19 cellular contexts compared by ENCODE assay signal in genomic region chr10:8273749-8274148, GRCh38.
DNase-seq lines count a peak whose midpoint lies in the region; ATAC-seq and TF ChIP-seq lines count a peak whose summit lies in the region.
"Had no signal": no experiment of that assay in that cellular context is flagged by ENCODE, and none has a peak within 500 bp of the region (broad histone marks: within the 10 kb centered on the region; RNA-seq: fewer than 3 reads in every experiment).

No MANE protein-coding gene starts in this region.

- H3K9me3 ChIP-seq in RWPE2 (ENCODE audit: severe bottlenecking) = no peaks in the 10 kb centered on the region
- no peaks in the 10 kb centered on the region for H3K9me3 ChIP-seq in smooth muscle cell (replicated peaks; ENCODE audit: low read depth)
- H3K9me3 ChIP-seq: BE2C had no signal

- no peaks in the 10 kb centered on the region for H4K20me1 ChIP-seq in smooth muscle cell (ENCODE audit: low read depth)

- H3K79me2 ChIP-seq in smooth muscle cell (ENCODE audit: low read depth) = no peaks in the 10 kb centered on the region

- DNase-seq in HPDE6-E6E7 (ENCODE audit: extremely low spot score) (peak; percentile 3), RWPE2 (ENCODE audit: low spot score) (no peak), epithelial cell of esophagus (ENCODE audit: low read depth) (peak; percentile 90), smooth muscle cell (lab: John Stamatoyannopoulos, UW; ENCODE audit: unreplicated experiment) (no peak), anterior cingulate cortex (lab: John Stamatoyannopoulos, UW) (no peak), NOMO-1 (lab: John Stamatoyannopoulos, UW; ENCODE audit: unreplicated experiment in 2 of 2) (no peak), GM10248 (ENCODE audit: extremely low spot score) (no peak)
- DNase-seq in effector CD4-positive, alpha-beta T cell = no peak
- DNase-seq: BE2C, EL, GF-D8, NCI-H1092, NCI-H1436, NCI-H187 treated with DMSO at 0.1 percent for 48 hours, NCI-H2227 treated with DMSO at 0.1 percent for 48 hours, NCI-H510A treated with DMSO at 0.1 percent for 48 hours, NCI-H748 treated with DMSO at 0.1 percent for 48 hours had no signal

- H3K27me3 ChIP-seq in RWPE2 (ENCODE audit: insufficient read depth, poor library complexity, severe bottlenecking) = no peaks in the 10 kb centered on the region
- H3K27me3 ChIP-seq in smooth muscle cell (ENCODE audit: low read depth) = no peaks in the 10 kb centered on the region
- H3K27me3 ChIP-seq: BE2C had no signal

- H3F3A ChIP-seq in smooth muscle cell (ENCODE audit: low read depth) = no peaks in the 10 kb centered on the region

- POLR2A ChIA-PET in GM10248 (lab: Yijun Ruan, JAX) = no interaction called here

- ATAC-seq in RWPE2 (ENCODE audit: low read depth) = peak; percentile 68
- ATAC-seq: K562, Panc1 had no signal

- H3K4me2 ChIP-seq in smooth muscle cell = peak overlapping the region; percentile 15

- CTCF ChIA-PET in GM10248 (lab: Yijun Ruan, JAX) = no interaction called here

- H3K27ac ChIP-seq in RWPE2 (ENCODE audit: poor library complexity, severe bottlenecking) = peak overlapping the region; percentile 36
- H3K27ac ChIP-seq in smooth muscle cell (ENCODE audit: low read depth) = peak overlapping the region; percentile 78

- H3K9ac ChIP-seq in smooth muscle cell (ENCODE audit: low read depth) = no peak overlapping the region

- H3K36me3 ChIP-seq in RWPE2 (ENCODE audit: low read depth) (no peaks in the 10 kb centered on the region), smooth muscle cell (ENCODE audit: low read depth) (no peaks in the 10 kb centered on the region)
- H3K36me3 ChIP-seq: BE2C had no signal

- no peak overlapping the region for H3K4me3 ChIP-seq in RWPE2 (ENCODE audit: severe bottlenecking)
- H3K4me3 ChIP-seq in epithelial cell of esophagus (ENCODE audit: low read length) = no peak overlapping the region
- H3K4me3 ChIP-seq in smooth muscle cell = no peak overlapping the region
- H3K4me3 ChIP-seq: K562 had no signal

- no peak for TF ChIP-seq CTCF in RWPE2 (IDR thresholded peaks at IDR 0.05; ENCODE audit: poor library complexity, severe bottlenecking)
- no peak for TF ChIP-seq CTCF in epithelial cell of esophagus (IDR thresholded peaks at IDR 0.05; ENCODE audit: insufficient read depth, low read depth, low read length, missing control alignments)
- TF ChIP-seq CTCF in smooth muscle cell (IDR thresholded peaks at IDR 0.05; ENCODE audit: borderline replicate concordance, insufficient read depth, poor library complexity, severe bottlenecking) = no peak
- no peak for TF ChIP-seq CTCF in GM10248 (IDR thresholded peaks at IDR 0.05; ENCODE audit: control extremely low read depth, extremely low read depth, low read depth, missing control alignments)

- 30% methylated on average over 2 of the region's 2 CpGs for whole genome bisulfite sequencing in smooth muscle cell (ENCODE audit: low lambda C conversion rate)

- peaks cover 12% of the 10 kb centered on the region for H3K4me1 ChIP-seq in RWPE2 (ENCODE audit: insufficient read depth, poor library complexity, severe bottlenecking)
- H3K4me1 ChIP-seq in smooth muscle cell (ENCODE audit: low read depth) = no peaks in the 10 kb centered on the region

- H2AFZ ChIP-seq in smooth muscle cell (ENCODE audit: low read depth) = no peak overlapping the region

Comparison
In these comparisons a context has a peak if more than half of its experiments do, and no peak if none do; other contexts are left out.
1. DNase-seq: peak in HPDE6-E6E7 (single experiment) and epithelial cell of esophagus (single experiment); none in RWPE2 (single experiment), smooth muscle cell (single experiment), anterior cingulate cortex (0 of 58), NOMO-1 (0 of 2), effector CD4-positive, alpha-beta T cell (single experiment) and GM10248 (single experiment).